1 cellular context compared by ENCODE assay signal in the genomic region with DNA sequence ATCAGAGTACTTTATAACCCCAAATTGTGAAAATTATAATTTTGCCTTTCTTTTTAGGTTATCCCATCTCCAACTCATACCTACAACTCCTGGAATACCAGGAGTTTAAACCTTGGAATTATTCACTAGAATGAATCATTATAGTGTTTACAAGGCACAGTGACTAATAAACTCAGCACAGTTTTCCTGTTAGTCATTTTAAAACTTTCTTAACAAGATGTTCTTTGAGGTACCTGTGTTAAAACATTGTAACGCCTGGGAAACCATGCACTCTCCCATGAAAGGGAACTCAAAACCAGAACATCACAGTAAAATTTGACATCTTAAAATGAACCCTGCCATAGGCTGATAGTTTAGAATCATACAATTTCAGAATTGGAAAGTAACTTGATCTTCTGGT.
TF ChIP-seq lines count a peak whose summit lies in the region.

No MANE protein-coding gene starts in this region.

TF ChIP-seq in GM12878, 131 proteins besides CTCF, POLR2A, EP300 and RAD21 (continued from another document):
- TF ChIP-seq, protein P1, sequence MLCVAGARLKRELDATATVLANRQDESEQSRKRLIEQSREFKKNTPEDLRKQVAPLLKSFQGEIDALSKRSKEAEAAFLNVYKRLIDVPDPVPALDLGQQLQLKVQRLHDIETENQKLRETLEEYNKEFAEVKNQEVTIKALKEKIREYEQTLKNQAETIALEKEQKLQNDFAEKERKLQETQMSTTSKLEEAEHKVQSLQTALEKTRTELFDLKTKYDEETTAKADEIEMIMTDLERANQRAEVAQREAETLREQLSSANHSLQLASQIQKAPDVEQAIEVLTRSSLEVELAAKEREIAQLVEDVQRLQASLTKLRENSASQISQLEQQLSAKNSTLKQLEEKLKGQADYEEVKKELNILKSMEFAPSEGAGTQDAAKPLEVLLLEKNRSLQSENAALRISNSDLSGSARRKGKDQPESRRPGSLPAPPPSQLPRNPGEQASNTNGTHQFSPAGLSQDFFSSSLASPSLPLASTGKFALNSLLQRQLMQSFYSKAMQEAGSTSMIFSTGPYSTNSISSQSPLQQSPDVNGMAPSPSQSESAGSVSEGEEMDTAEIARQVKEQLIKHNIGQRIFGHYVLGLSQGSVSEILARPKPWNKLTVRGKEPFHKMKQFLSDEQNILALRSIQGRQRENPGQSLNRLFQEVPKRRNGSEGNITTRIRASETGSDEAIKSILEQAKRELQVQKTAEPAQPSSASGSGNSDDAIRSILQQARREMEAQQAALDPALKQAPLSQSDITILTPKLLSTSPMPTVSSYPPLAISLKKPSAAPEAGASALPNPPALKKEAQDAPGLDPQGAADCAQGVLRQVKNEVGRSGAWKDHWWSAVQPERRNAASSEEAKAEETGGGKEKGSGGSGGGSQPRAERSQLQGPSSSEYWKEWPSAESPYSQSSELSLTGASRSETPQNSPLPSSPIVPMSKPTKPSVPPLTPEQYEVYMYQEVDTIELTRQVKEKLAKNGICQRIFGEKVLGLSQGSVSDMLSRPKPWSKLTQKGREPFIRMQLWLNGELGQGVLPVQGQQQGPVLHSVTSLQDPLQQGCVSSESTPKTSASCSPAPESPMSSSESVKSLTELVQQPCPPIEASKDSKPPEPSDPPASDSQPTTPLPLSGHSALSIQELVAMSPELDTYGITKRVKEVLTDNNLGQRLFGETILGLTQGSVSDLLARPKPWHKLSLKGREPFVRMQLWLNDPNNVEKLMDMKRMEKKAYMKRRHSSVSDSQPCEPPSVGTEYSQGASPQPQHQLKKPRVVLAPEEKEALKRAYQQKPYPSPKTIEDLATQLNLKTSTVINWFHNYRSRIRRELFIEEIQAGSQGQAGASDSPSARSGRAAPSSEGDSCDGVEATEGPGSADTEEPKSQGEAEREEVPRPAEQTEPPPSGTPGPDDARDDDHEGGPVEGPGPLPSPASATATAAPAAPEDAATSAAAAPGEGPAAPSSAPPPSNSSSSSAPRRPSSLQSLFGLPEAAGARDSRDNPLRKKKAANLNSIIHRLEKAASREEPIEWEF (IDR thresholded peaks at IDR 0.05; ENCODE audit: insufficient replicate concordance, low read depth, low read length) = no peak
